12 cellular contexts compared by ENCODE assay signal in the genomic region with DNA sequence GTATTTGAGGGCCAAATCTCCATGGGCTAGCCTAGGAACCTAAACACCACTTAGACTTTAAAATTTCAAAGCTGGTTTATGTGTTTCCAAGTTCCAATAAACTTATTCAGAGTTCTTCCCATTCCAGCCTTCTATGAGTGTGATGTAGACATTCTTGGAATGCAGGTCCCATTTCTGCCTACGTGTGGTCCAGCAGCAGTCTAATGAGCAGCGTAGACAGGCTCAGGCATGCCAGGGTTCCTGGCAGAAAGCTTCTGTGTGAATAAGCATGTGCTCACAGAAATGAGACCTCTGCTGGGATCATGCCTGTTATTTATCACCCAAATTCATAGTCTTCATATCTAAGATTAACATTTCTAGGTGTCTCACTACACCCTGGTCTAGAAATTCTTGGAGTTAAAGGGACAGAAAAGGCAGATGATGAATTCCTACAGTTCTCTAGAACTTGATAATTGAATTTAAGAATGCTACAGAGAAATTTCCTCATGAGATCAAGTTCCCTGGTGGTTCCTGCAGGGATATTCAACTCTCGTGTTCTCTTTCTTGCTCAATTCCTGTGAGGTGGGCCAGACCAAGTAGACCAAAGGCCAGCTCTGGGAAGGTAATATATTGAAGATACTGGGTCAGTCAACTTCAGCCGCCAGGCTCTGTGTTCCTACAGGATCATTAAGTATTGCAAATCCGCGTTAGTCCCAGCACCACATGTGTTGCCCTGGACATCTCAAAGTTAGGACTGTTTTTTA. TPM values are rescaled to one million over a fixed set of nuclear protein-coding genes. Genes with fewer than 3 reads are reported as not detected.
A peak's percentile ranks its signal among the peaks of the same experiment; 100 is the strongest.
DNase-seq lines count a peak whose midpoint lies in the region; ATAC-seq, FAIRE-seq and TF ChIP-seq lines count a peak whose summit lies in the region.
"Had no signal": no experiment of that assay in that cellular context is flagged by ENCODE, and none has a peak within 500 bp of the region (broad histone marks: within the 10 kb centered on the region; RNA-seq: fewer than 3 reads in every experiment).

No MANE protein-coding gene starts in this region.

- H3K4me3 ChIP-seq in PC-3 (ENCODE audit: low read length) (no peak overlapping the region), gastrocnemius medialis (no peak overlapping the region)
- H3K4me3 ChIP-seq in CD8-positive, alpha-beta T cell (ENCODE audit: low read depth, low read length): no peak overlapping the region
- H3K4me3 ChIP-seq in CD4-positive, alpha-beta memory T cell (ENCODE audit: low read length in 2 of 2): no peak overlapping the region

- H3F3A ChIP-seq in PC-3 (ENCODE audit: low read length, unreplicated experiment): peaks cover 4% of the 10 kb centered on the region

- TF ChIP-seq CTCF in PC-3 (conservative IDR thresholded peaks at IDR 0.05; ENCODE audit: low read depth, low read length) (no peak), gastrocnemius medialis (IDR thresholded peaks at IDR 0.05 in 4 of 5, conservative IDR thresholded peaks at IDR 0.05 in 1 of 5) (no peak), endothelial cell (IDR thresholded peaks at IDR 0.05; ENCODE audit: unreplicated experiment) (no peak)
- no peak for TF ChIP-seq CTCF in CD8-positive, alpha-beta T cell (IDR thresholded peaks at IDR 0.05)

- peaks cover 32% of the 10 kb centered on the region for H3K4me1 ChIP-seq in PC-3 (ENCODE audit: insufficient read depth, low read length)
- peaks cover 49 to 56% of the 10 kb centered on the region in 2 donors for H3K4me1 ChIP-seq in gastrocnemius medialis
- no peaks in the 10 kb centered on the region for H3K4me1 ChIP-seq in CD8-positive, alpha-beta T cell (ENCODE audit: insufficient read depth, low read length)
- no peaks in the 10 kb centered on the region for H3K4me1 ChIP-seq in CD4-positive, alpha-beta memory T cell (ENCODE audit: insufficient read depth, low read length)

- no peak overlapping the region for H3K4me2 ChIP-seq in PC-3 (ENCODE audit: low read length)

- H3K27ac ChIP-seq in PC-3 (ENCODE audit: low read length): no peak overlapping the region
- peak overlapping the region; percentile 50 to 79 (median 63) for H3K27ac ChIP-seq in gastrocnemius medialis
- H3K27ac ChIP-seq in CD8-positive, alpha-beta T cell (ENCODE audit: low read depth, low read length): no peak overlapping the region
- no peak overlapping the region for H3K27ac ChIP-seq in CD4-positive, alpha-beta memory T cell (ENCODE audit: low read depth, low read length)

- no peaks in the 10 kb centered on the region for H3K36me3 ChIP-seq in PC-3 (ENCODE audit: low read depth, low read length)
- no peaks in the 10 kb centered on the region for H3K36me3 ChIP-seq in gastrocnemius medialis
- H3K36me3 ChIP-seq in CD8-positive, alpha-beta T cell (ENCODE audit: insufficient read depth, low read length): no peaks in the 10 kb centered on the region
- peaks cover 11% of the 10 kb centered on the region for H3K36me3 ChIP-seq in CD4-positive, alpha-beta memory T cell (ENCODE audit: insufficient read depth, low read length)

- intact Hi-C loops in PC-3 (cut with micrococcal nuclease): no loop called here
- intact Hi-C loops in gastrocnemius medialis (cut with DNase I; ENCODE audit: low total_unique reads): loop anchor here (2.0 kb wide), 1 partner anchor 53 kb away; no protein-coding TSS in a partner anchor
- intact Hi-C loops in CD8-positive, alpha-beta T cell (cut with DNase I, micrococcal nuclease): no loop called here
- intact Hi-C loops in CD4-positive, alpha-beta memory T cell (cut with micrococcal nuclease): no loop called here

- FAIRE-seq in G401.6 (lab: Jason Lieb, UNC): peak; percentile 80

- no peak for ATAC-seq in PC-3
- ATAC-seq in gastrocnemius medialis: peak; percentile 38 to 65
- ATAC-seq in CD8-positive, alpha-beta T cell: no peak

- H3K27me3 ChIP-seq in PC-3 (ENCODE audit: low read length): no peaks in the 10 kb centered on the region
- H3K27me3 ChIP-seq in gastrocnemius medialis: no peaks in the 10 kb centered on the region
- H3K27me3 ChIP-seq in CD8-positive, alpha-beta T cell (ENCODE audit: insufficient read depth, low read length): no peaks in the 10 kb centered on the region
- no peaks in the 10 kb centered on the region for H3K27me3 ChIP-seq in CD4-positive, alpha-beta memory T cell (ENCODE audit: insufficient read depth, low read length)

- H3K36me3 Mint-ChIP-seq in CD8-positive, alpha-beta T cell: peaks cover 56% of the 10 kb centered on the region
- peaks cover 12% of the 10 kb centered on the region for H3K36me3 Mint-ChIP-seq in endothelial cell (ENCODE audit: low read depth, unreplicated experiment)
- peaks cover 35 to 45% of the 10 kb centered on the region in 2 donors for H3K36me3 Mint-ChIP-seq in CD4-positive, alpha-beta memory T cell

- H4K20me1 ChIP-seq in PC-3 (ENCODE audit: low read length): peaks cover 3% of the 10 kb centered on the region; the same call in 1 of the 2 replicates

- peaks cover 2% of the 10 kb centered on the region for H3K9me3 Mint-ChIP-seq in CD8-positive, alpha-beta T cell
- H3K9me3 Mint-ChIP-seq in endothelial cell (ENCODE audit: unreplicated experiment): no peaks in the 10 kb centered on the region
- H3K9me3 Mint-ChIP-seq in CD4-positive, alpha-beta memory T cell: peaks cover 0 to 5% (median 0%) of the 10 kb centered on the region in 8 donors
- H3K9me3 Mint-ChIP-seq: memory B cell had no signal

- no peaks in the 10 kb centered on the region for H3K27me3 Mint-ChIP-seq in CD8-positive, alpha-beta T cell (ENCODE audit: low read depth)
- H3K27me3 Mint-ChIP-seq in endothelial cell (ENCODE audit: unreplicated experiment): no peaks in the 10 kb centered on the region
- H3K27me3 Mint-ChIP-seq in CD4-positive, alpha-beta memory T cell: no peaks in the 10 kb centered on the region
- H3K27me3 Mint-ChIP-seq: memory B cell had no signal

- no peak overlapping the region for H3K27ac Mint-ChIP-seq in CD8-positive, alpha-beta T cell
- H3K27ac Mint-ChIP-seq in endothelial cell (ENCODE audit: unreplicated experiment): no peak overlapping the region
- peak overlapping the region in 3 of 7 donors; percentile 10 to 32 (median 21) for H3K27ac Mint-ChIP-seq in CD4-positive, alpha-beta memory T cell
- H3K27ac Mint-ChIP-seq: memory B cell had no signal

- TF ChIP-seq POLR2A in gastrocnemius medialis (IDR thresholded peaks at IDR 0.05): no peak

- H2AFZ ChIP-seq in PC-3 (ENCODE audit: low read length): no peak overlapping the region

- H3K9me3 ChIP-seq in PC-3 (ENCODE audit: low read length) (no peaks in the 10 kb centered on the region), gastrocnemius medialis (no peaks in the 10 kb centered on the region)
- H3K9me3 ChIP-seq in CD8-positive, alpha-beta T cell (ENCODE audit: low read length): no peaks in the 10 kb centered on the region
- no peaks in the 10 kb centered on the region for H3K9me3 ChIP-seq in CD4-positive, alpha-beta memory T cell (ENCODE audit: control insufficient read depth in 1 of 2, low read length in 2 of 2)

- H3K9me2 ChIP-seq in PC-3 (replicated peaks; ENCODE audit: low read length): no peaks in the 10 kb centered on the region

- BruUV-seq in PC-3 (replicated peaks; lab: Mats Ljungman, UMichigan): no TSS peak

- CTCF ChIA-PET in PC-3 (lab: Charles Lee): no interaction called here
- CTCF ChIA-PET in CD8-positive, alpha-beta T cell (lab: Charles Lee): no interaction called here
- CTCF ChIA-PET in CD4-positive, alpha-beta memory T cell (lab: Charles Lee; ENCODE audit: partially characterized antibody): no interaction called here

- H3K4me1 Mint-ChIP-seq in CD8-positive, alpha-beta T cell (ENCODE audit: low read depth): peaks cover 13% of the 10 kb centered on the region
- H3K4me1 Mint-ChIP-seq in endothelial cell (ENCODE audit: unreplicated experiment): peaks cover 3% of the 10 kb centered on the region
- H3K4me1 Mint-ChIP-seq in CD4-positive, alpha-beta memory T cell: peaks cover 14 to 44% (median 30%) of the 10 kb centered on the region in 4 donors

- DNase-seq in PC-3 (peak; percentile 25), fibroblast of gingiva (ENCODE audit: low read depth) (peak; percentile 85), gastrocnemius medialis (peak in 1 of 2 donors; percentile 51), endothelial cell (ENCODE audit: low spot score) (no peak)
- DNase-seq in CD8-positive, alpha-beta T cell: no peak
- DNase-seq in activated CD4-positive, alpha-beta T cell treated with anti-CD3 and anti-CD28 coated beads, Interleukin-2, amount 50 U/mL, for 48 hours: no peak
- DNase-seq in CD4-positive, alpha-beta memory T cell: no peak
- DNase-seq: activated T-cell treated with anti-CD3 and anti-CD28 coated beads, Interleukin-2, amount 50 U/mL, for 1 hour; effector memory CD4-positive, alpha-beta T cell had no signal

- POLR2A ChIA-PET in PC-3 (lab: Charles Lee; ENCODE audit: unreplicated experiment): no interaction called here
- POLR2A ChIA-PET in CD8-positive, alpha-beta T cell (lab: Charles Lee): no interaction called here
- POLR2A ChIA-PET in CD4-positive, alpha-beta memory T cell (lab: Charles Lee; ENCODE audit: partially characterized antibody): no interaction called here

- H3K4me3 Mint-ChIP-seq in CD8-positive, alpha-beta T cell: no peak overlapping the region
- no peak overlapping the region for H3K4me3 Mint-ChIP-seq in endothelial cell (ENCODE audit: unreplicated experiment)
- H3K4me3 Mint-ChIP-seq in CD4-positive, alpha-beta memory T cell: no peak overlapping the region
- H3K4me3 Mint-ChIP-seq: memory B cell had no signal

- in situ Hi-C loops in gastrocnemius medialis (cut with MboI; ENCODE audit: low sequenced_read_pairs in 4 of 4): no loop called here

- no peak overlapping the region for H3K9ac ChIP-seq in PC-3 (ENCODE audit: low read length)

- 0 out of 2 replicates have a peak, but pooled peaks cover 18% of the 10 kb centered on the region for H3K79me2 ChIP-seq in PC-3 (ENCODE audit: low read length)

RNA-seq across cellular contexts. Expression of gene RNF185, which starts 17.6 kb away (rescaled TPM):
- 15.3 and 15.8 TPM in 2 replicates for total RNA-seq in PC-3 (2014; rRNA removed)
- total RNA-seq in gastrocnemius medialis: 10 to 100 TPM; 23.8 to 28.1 (median 27.6) TPM
- 1 to 10 TPM; 6.1 to 8.1 TPM for total RNA-seq in CD8-positive, alpha-beta T cell
- total RNA-seq in endothelial cell (ENCODE audit: unreplicated experiment): 30.9 TPM
- total RNA-seq in CD4-positive, alpha-beta memory T cell: 10 to 100 TPM; 31.5 to 31.7 TPM
- polyA plus RNA-seq in CD4-positive, alpha-beta memory T cell: 10 to 100 TPM; 24.1 to 27.1 TPM

RNA-seq across cellular contexts. Expression of gene LIMK2, which starts 34.5 kb away (rescaled TPM):
- total RNA-seq in PC-3 (2014; rRNA removed): 13.2 and 17.2 TPM in 2 replicates
- total RNA-seq in gastrocnemius medialis: 10 to 100 TPM in 1 of 4 donors, 1 to 10 TPM in 3; 4.0 to 12.6 (median 7.1) TPM
- total RNA-seq in CD8-positive, alpha-beta T cell: 1 to 10 TPM; 8.4 to 9.1 TPM
- total RNA-seq in endothelial cell (ENCODE audit: unreplicated experiment): 248 TPM
- total RNA-seq in CD4-positive, alpha-beta memory T cell: 10 to 100 TPM; 32.2 to 33.2 TPM
- polyA plus RNA-seq in CD4-positive, alpha-beta memory T cell: 10 to 100 TPM; 12.3 to 26.8 TPM

RNA-seq across cellular contexts. Expression of gene PLA2G3, which starts 37.3 kb away (rescaled TPM):
- total RNA-seq in PC-3 (2014; rRNA removed) (not detected in 2 replicates), gastrocnemius medialis (not detected), endothelial cell (ENCODE audit: unreplicated experiment) (2.8 TPM)
- not detected for total RNA-seq in CD8-positive, alpha-beta T cell
- total RNA-seq in CD4-positive, alpha-beta memory T cell: not detected
- not detected for polyA plus RNA-seq in CD4-positive, alpha-beta memory T cell
- total RNA-seq: urinary bladder had no signal
- polyA plus RNA-seq: urinary bladder had no signal

RNA-seq across cellular contexts. Expression of gene INPP5J, which starts 54.8 kb away (rescaled TPM):
- 2.1 and 3.1 TPM in 2 replicates for total RNA-seq in PC-3 (2014; rRNA removed)
- total RNA-seq in gastrocnemius medialis: under 1 TPM; 0.15 to 0.33 (median 0.28) TPM
- total RNA-seq in CD8-positive, alpha-beta T cell: under 1 TPM; 0.11 to 0.14 TPM
- total RNA-seq in endothelial cell (ENCODE audit: unreplicated experiment): 2.8 TPM
- under 1 TPM; 0.15 to 0.22 TPM for total RNA-seq in CD4-positive, alpha-beta memory T cell
- polyA plus RNA-seq in CD4-positive, alpha-beta memory T cell: not detected

Comparison
In these comparisons a context has a peak if more than half of its experiments do, and no peak if none do; other contexts are left out.
1. ATAC-seq: peak in gastrocnemius medialis (2 of 2); none in PC-3 (single experiment) and CD8-positive, alpha-beta T cell (single experiment).
2. DNase-seq: peak in PC-3 (single experiment) and fibroblast of gingiva (single experiment); none in CD8-positive, alpha-beta T cell (0 of 7), endothelial cell (single experiment), activated CD4-positive, alpha-beta T cell treated with anti-CD3 and anti-CD28 coated beads, Interleukin-2, amount 50 U/mL, for 48 hours (0 of 2) and CD4-positive, alpha-beta memory T cell (0 of 5).
3. H3K27ac ChIP-seq: peak in gastrocnemius medialis (4 of 4); none in PC-3 (single experiment), CD8-positive, alpha-beta T cell (single experiment) and CD4-positive, alpha-beta memory T cell (single experiment).